Comparison of ENCODE assay signal across 27 cellular contexts in genomic region chr13:63625869-63626268, GRCh38.
DNase-seq lines count a peak whose midpoint lies in the region; ATAC-seq, FAIRE-seq and TF ChIP-seq lines count a peak whose summit lies in the region.
"Had no signal": no experiment of that assay in that cellular context is flagged by ENCODE, and none has a peak within 500 bp of the region (broad histone marks: within the 10 kb centered on the region; RNA-seq: fewer than 3 reads in every experiment).

No MANE protein-coding gene starts in this region.

- in situ Hi-C loops in GM12878 (cut with MboI) = no loop called here

- TF ChIP-seq POLR2A in NB4 (IDR thresholded peaks at IDR 0.05; ENCODE audit: extremely low read depth, insufficient read length) = no peak
- no peak for TF ChIP-seq POLR2A in GM12878 (IDR thresholded peaks at IDR 0.05; ENCODE audit: low read depth, low read length)

- H3K4me3 Mint-ChIP-seq in activated T-cell treated with anti-CD3 and anti-CD28 coated beads, Interleukin-2, amount 50 U/mL, for 72 hours = no peak overlapping the region
- H3K4me3 Mint-ChIP-seq: activated B cell treated with CpG ODN at 0.5 μM for 24 hours; activated CD8-positive, alpha-beta T cell treated with anti-CD3 and anti-CD28 coated beads for 36 hours; activated T-cell treated with anti-CD3 and anti-CD28 coated beads, Interleukin-2, amount 50 U/mL, for 4 hours; dendritic cell treated with granulocyte-macrophage colony-stimulating factor and Interleukin-4, amounts not matched to agents 40 ng/mL and 50 ng/mL, for 4 days; naive thymus-derived CD4-positive, alpha-beta T cell; stimulated activated naive CD8-positive, alpha-beta T cell treated with anti-CD3 and anti-CD28 coated beads, Interleukin-15, Interleukin-2, amounts not matched to agents 100 ng/mL and 50 ng/mL, for 24 hours; type B pancreatic cell had no signal

- H3K27me3 ChIP-seq in GM12878 (replicated peaks in 1 of 2; ENCODE audit: control insufficient read depth in 2 of 2, insufficient read depth in 2 of 2, low read length in 1 of 2) = no peaks in the 10 kb centered on the region
- H3K27me3 ChIP-seq: heart right ventricle, ovary, sigmoid colon had no signal

- H3K36me3 Mint-ChIP-seq in activated T-cell treated with anti-CD3 and anti-CD28 coated beads, Interleukin-2, amount 50 U/mL, for 72 hours (ENCODE audit: insufficient read depth in 2 of 2) = no peaks in the 10 kb centered on the region
- H3K36me3 Mint-ChIP-seq: naive thymus-derived CD4-positive, alpha-beta T cell; type B pancreatic cell had no signal

- no peaks in the 10 kb centered on the region for H3K79me2 ChIP-seq in GM12878 (ENCODE audit: control insufficient read depth, insufficient read depth, low read length)

- H2AFZ ChIP-seq in GM12878 (ENCODE audit: control insufficient read depth, low read depth, low read length) = no peak overlapping the region

- CTCF ChIA-PET in GM12878 (lab: Yijun Ruan, JAX) = no interaction called here

- TF ChIP-seq CTCF in NB4 (IDR thresholded peaks at IDR 0.05; ENCODE audit: low read depth, low read length) (no peak), GM12878 (IDR thresholded peaks at IDR 0.05 in 2 of 3, conservative IDR thresholded peaks at IDR 0.05 in 1 of 3; ENCODE audit: control insufficient read depth in 2 of 3, extremely low read depth in 1 of 3, insufficient read depth in 1 of 3, low read depth in 3 of 3, low read length in 3 of 3) (no peak)

- H3K27ac ChIP-seq in GM12878 (ENCODE audit: control insufficient read depth, insufficient read depth) = no peak overlapping the region
- H3K27ac ChIP-seq: heart right ventricle, ovary, sigmoid colon had no signal

- H3K4me1 ChIP-seq in GM12878 (ENCODE audit: control insufficient read depth, insufficient read depth, low read length) = no peaks in the 10 kb centered on the region
- H3K4me1 ChIP-seq: heart right ventricle, sigmoid colon had no signal

- H3K4me1 Mint-ChIP-seq in activated T-cell treated with anti-CD3 and anti-CD28 coated beads, Interleukin-2, amount 50 U/mL, for 72 hours (ENCODE audit: low read depth) = no peaks in the 10 kb centered on the region
- H3K4me1 Mint-ChIP-seq: activated B cell treated with CpG ODN at 0.5 μM for 24 hours; naive thymus-derived CD4-positive, alpha-beta T cell had no signal

- DNase-seq in ELR (ENCODE audit: low read depth) (peak; percentile 36), NB4 (ENCODE audit: low read depth) (peak; percentile 12), GM12878 (ENCODE audit: low read depth, low spot score) (no peak), iPS-NIHi7 (ENCODE audit: extremely low spot score) (peak; percentile 7), NCI-H2171 treated with DMSO at 0.1 percent for 48 hours (lab: John Stamatoyannopoulos, UW) (no peak)
- DNase-seq in activated T-cell treated with anti-CD3 and anti-CD28 coated beads, Interleukin-2, amount 50 U/mL, for 72 hours = no peak
- no peak for DNase-seq in stimulated activated CD4-positive, alpha-beta T cell treated with anti-CD3 and anti-CD28 coated beads, Interleukin-4, amount 100 ng/mL, for 24 hours
- DNase-seq: activated B cell treated with CpG ODN at 0.5 μM for 24 hours; activated CD8-positive, alpha-beta T cell treated with anti-CD3 and anti-CD28 coated beads for 36 hours; activated naive CD4-positive, alpha-beta T cell treated with anti-CD3 and anti-CD28 coated beads, Interleukin-2, amount 50 U/mL, for 16 hours; activated T-cell treated with anti-CD3 and anti-CD28 coated beads, Interleukin-2, amount 50 U/mL, for 4 hours; COR-L47; erythroblast; GF-D8; heart right ventricle; naive thymus-derived CD4-positive, alpha-beta T cell; NCI-H1694 treated with DMSO at 0.1 percent for 48 hours; NCI-H510A; ovary; SHP77 treated with DMSO at 0.1 percent for 48 hours; sigmoid colon had no signal

- ATAC-seq in GM12878 (peak; percentile 73), HG03280 (IDR thresholded peaks at IDR 0.05; ENCODE audit: unreplicated experiment) (no peak)
- no peak for ATAC-seq in activated T-cell treated with anti-CD3 and anti-CD28 coated beads, Interleukin-2, amount 50 U/mL, for 72 hours (replicated peaks in 1 of 2)
- ATAC-seq: activated CD8-positive, alpha-beta T cell treated with anti-CD3 and anti-CD28 coated beads for 36 hours; activated T-cell treated with anti-CD3 and anti-CD28 coated beads, Interleukin-2, amount 50 U/mL, for 4 hours; heart right ventricle; naive thymus-derived CD4-positive, alpha-beta T cell had no signal

- H3K9me3 Mint-ChIP-seq in activated T-cell treated with anti-CD3 and anti-CD28 coated beads, Interleukin-2, amount 50 U/mL, for 72 hours = peaks cover 7 to 12% of the 10 kb centered on the region in 2 donors

- FAIRE-seq in GM12878 (lab: Jason Lieb, UNC) = no peak
- FAIRE-seq: GM12892, islet of Langerhans had no signal

- H3K9ac ChIP-seq in GM12878 (ENCODE audit: control insufficient read depth, insufficient read depth, low read length) = no peak overlapping the region

- no peaks in the 10 kb centered on the region for H3K27me3 Mint-ChIP-seq in activated T-cell treated with anti-CD3 and anti-CD28 coated beads, Interleukin-2, amount 50 U/mL, for 72 hours (ENCODE audit: low read depth)
- H3K27me3 Mint-ChIP-seq: activated B cell treated with CpG ODN at 0.5 μM for 24 hours; activated CD8-positive, alpha-beta T cell treated with anti-CD3 and anti-CD28 coated beads for 36 hours; dendritic cell treated with granulocyte-macrophage colony-stimulating factor and Interleukin-4, amounts not matched to agents 40 ng/mL and 50 ng/mL, for 4 days; naive thymus-derived CD4-positive, alpha-beta T cell; stimulated activated naive CD8-positive, alpha-beta T cell treated with anti-CD3 and anti-CD28 coated beads, Interleukin-15, Interleukin-2, amounts not matched to agents 100 ng/mL and 50 ng/mL, for 24 hours; type B pancreatic cell had no signal

- no peak for TF ChIP-seq RAD21 in GM12878 (IDR thresholded peaks at IDR 0.05; ENCODE audit: insufficient read depth, low read depth, low read length)

- H3K4me2 ChIP-seq in GM12878 (ENCODE audit: control insufficient read depth, insufficient read depth) = no peak overlapping the region

- H3K36me3 ChIP-seq in GM12878 (ENCODE audit: control insufficient read depth in 2 of 2, insufficient read depth in 2 of 2, low read length in 1 of 2) = no peaks in the 10 kb centered on the region
- H3K36me3 ChIP-seq: heart right ventricle, ovary, sigmoid colon had no signal

- no TSS peak for BruUV-seq in GM12878 (replicated peaks; lab: Mats Ljungman, UMichigan)

- WGBS in GM12878 (ENCODE audit: insufficient coverage, insufficient replicate concordance, low lambda C conversion rate, missing lambda C conversion rate) = 6% methylated on average over 1 of the region's 1 CpG

- SMC1A ChIA-PET in GM12878 (lab: Charles Lee; ENCODE audit: uncharacterized antibody, unreplicated experiment) = interaction anchor here (1.9 kb wide), 1 partner anchor 9 kb away, joined by 7 read pairs; no protein-coding TSS in a partner anchor

- TF ChIP-seq EP300 in GM12878 (IDR thresholded peaks at IDR 0.05; ENCODE audit: borderline replicate concordance in 1 of 2, control insufficient read depth in 1 of 2, low read depth in 2 of 2, low read length in 2 of 2) = no peak

- RAD21 ChIA-PET in GM12878 (lab: Charles Lee; ENCODE audit: unreplicated experiment) = no interaction called here

- no peak overlapping the region for H3K27ac Mint-ChIP-seq in activated T-cell treated with anti-CD3 and anti-CD28 coated beads, Interleukin-2, amount 50 U/mL, for 72 hours
- H3K27ac Mint-ChIP-seq: activated B cell treated with CpG ODN at 0.5 μM for 24 hours; activated CD8-positive, alpha-beta T cell treated with anti-CD3 and anti-CD28 coated beads for 36 hours; dendritic cell treated with granulocyte-macrophage colony-stimulating factor and Interleukin-4, amounts not matched to agents 40 ng/mL and 50 ng/mL, for 4 days; naive thymus-derived CD4-positive, alpha-beta T cell; stimulated activated naive CD8-positive, alpha-beta T cell treated with anti-CD3 and anti-CD28 coated beads, Interleukin-15, Interleukin-2, amounts not matched to agents 100 ng/mL and 50 ng/mL, for 24 hours; type B pancreatic cell had no signal

- H3K4me3 ChIP-seq in NB4 (ENCODE audit: low read depth, low read length) = no peak overlapping the region
- no peak overlapping the region for H3K4me3 ChIP-seq in GM12878
- H3K4me3 ChIP-seq: heart right ventricle, ovary, sigmoid colon had no signal

- intact Hi-C loops in GM12878 (cut with micrococcal nuclease; ENCODE audit: unreplicated experiment) = no loop called here

- no peaks in the 10 kb centered on the region for H4K20me1 ChIP-seq in GM12878 (ENCODE audit: control insufficient read depth, insufficient read depth)

- H3K9me3 ChIP-seq in GM12878 (replicated peaks; ENCODE audit: control insufficient read depth, insufficient read depth, low read length) = no peaks in the 10 kb centered on the region
- H3K9me3 ChIP-seq: ovary, sigmoid colon had no signal

- POLR2A ChIA-PET in GM12878 (lab: Charles Lee) = no interaction called here

TF ChIP-seq in GM12878, 131 proteins besides CTCF, POLR2A, EP300 and RAD21:
- TF ChIP-seq SRF (IDR thresholded peaks at IDR 0.05; ENCODE audit: low read depth in 2 of 2, low read length in 2 of 2) = peak in 1 of 2 experiments; percentile 62; a peak in 2 of 4 replicates
- TF ChIP-seq RFX5 (IDR thresholded peaks at IDR 0.05; ENCODE audit: low read depth, low read length) = no peak

Comparison
In these comparisons a context has a peak if more than half of its experiments do, and no peak if none do; other contexts are left out.
1. DNase-seq: peak in ELR (single experiment), NB4 (single experiment) and iPS-NIHi7 (single experiment); none in GM12878 (single experiment), activated T-cell treated with anti-CD3 and anti-CD28 coated beads, Interleukin-2, amount 50 U/mL, for 72 hours (0 of 2), stimulated activated CD4-positive, alpha-beta T cell treated with anti-CD3 and anti-CD28 coated beads, Interleukin-4, amount 100 ng/mL, for 24 hours (single experiment) and NCI-H2171 treated with DMSO at 0.1 percent for 48 hours (single experiment).